Comparison of ENCODE assay signal across 14 cellular contexts in the genomic region with DNA sequence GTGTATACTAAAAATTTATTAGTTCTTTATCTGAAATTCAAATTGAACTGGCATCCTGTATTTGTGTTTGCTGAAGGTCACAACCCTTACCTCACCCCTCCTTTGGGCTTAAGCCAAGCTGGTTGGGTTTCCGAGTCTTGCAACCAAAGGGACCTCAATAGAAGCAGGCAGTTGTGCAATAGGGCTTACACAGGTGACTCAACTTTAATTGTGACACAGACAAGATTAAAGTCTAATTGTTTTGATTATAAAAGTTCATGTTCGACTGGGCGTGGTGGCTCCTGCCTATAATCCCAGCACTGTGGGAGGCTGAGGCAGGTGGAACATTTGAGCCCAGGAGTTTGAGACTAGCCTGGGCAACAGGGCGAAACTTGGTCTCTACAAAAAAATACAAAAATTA.
DNase-seq lines count a peak whose midpoint lies in the region; ATAC-seq, FAIRE-seq and TF ChIP-seq lines count a peak whose summit lies in the region.
"Had no signal": no experiment of that assay in that cellular context is flagged by ENCODE, and none has a peak within 500 bp of the region (broad histone marks: within the 10 kb centered on the region; RNA-seq: fewer than 3 reads in every experiment).

No MANE protein-coding gene starts in this region.

- no peak for FAIRE-seq in bronchial epithelial cell (lab: Jason Lieb, UNC)
- FAIRE-seq: frontal cortex had no signal

- CTCF ChIA-PET in A673 (lab: Charles Lee), result no interaction called here

- DNase-seq in ELR (ENCODE audit: low read depth) (peak; percentile 40), NCI-H69 (lab: John Stamatoyannopoulos, UW) (peak; percentile 43), bronchial epithelial cell (ENCODE audit: low read depth) (peak; percentile 84), mucosa of descending colon (peak in 1 of 3 donors; percentile 51), A673 (ENCODE audit: low spot score) (no peak), NCI-H128 (lab: John Stamatoyannopoulos, UW; ENCODE audit: unreplicated experiment) (no peak)
- DNase-seq: activated CD4-positive, alpha-beta T cell treated with anti-CD3 and anti-CD28 coated beads for 36 hours; activated naive CD8-positive, alpha-beta T cell treated with anti-CD3 and anti-CD28 coated beads, Interleukin-2, amount 50 U/mL, for 24 hours; activated T-cell treated with anti-CD3 and anti-CD28 coated beads, Interleukin-2, amount 50 U/mL, for 1 hour; DMS 273 treated with DMSO at 0.1 percent for 48 hours; Karpas-422 had no signal

- no peak overlapping the region for H3K27ac ChIP-seq in A673 (ENCODE audit: low read depth, low read length, poor library complexity, severe bottlenecking)

- H3K9me3 ChIP-seq in mucosa of descending colon (no peaks in the 10 kb centered on the region), A673 (ENCODE audit: low read depth, low read length, poor library complexity, severe bottlenecking) (no peaks in the 10 kb centered on the region)

- POLR2A ChIA-PET in A673 (lab: Charles Lee; ENCODE audit: low non-redundant PET), result no interaction called here

- BruUV-seq in A673 (replicated peaks; lab: Mats Ljungman, UMichigan), result no TSS peak

- H3K4me3 ChIP-seq in bronchial epithelial cell (ENCODE audit: low read depth, low read length), result no peak overlapping the region
- H3K4me3 ChIP-seq in mucosa of descending colon, result no peak overlapping the region
- H3K4me3 ChIP-seq in A673 (ENCODE audit: low read depth, low read length, poor library complexity, severe bottlenecking), result no peak overlapping the region

- H3K36me3 ChIP-seq in bronchial epithelial cell (ENCODE audit: control insufficient read depth, insufficient read depth, low read length) (peaks cover 4% of the 10 kb centered on the region), mucosa of descending colon (ENCODE audit: low read depth) (no peaks in the 10 kb centered on the region), A673 (ENCODE audit: insufficient read depth, low read length, poor library complexity, severe bottlenecking) (no peaks in the 10 kb centered on the region)

- intact Hi-C loops in mucosa of descending colon (cut with DNase I, micrococcal nuclease) (loop anchor here in 1 of 2 donors (10.0 kb wide), 1 partner anchor 165 kb away; no protein-coding TSS in a partner anchor), A673 (cut with micrococcal nuclease; ENCODE audit: unreplicated experiment) (loop anchor here (10.0 kb wide), 1 partner anchor 165 kb away; a partner anchor contains a TSS)

- H3K4me1 ChIP-seq in mucosa of descending colon (ENCODE audit: low read depth) (peaks cover 7% of the 10 kb centered on the region), A673 (ENCODE audit: insufficient read depth, low read length, poor library complexity, severe bottlenecking) (peaks cover 5% of the 10 kb centered on the region)

- ATAC-seq in mucosa of descending colon, result peak; percentile 88
- no peak for ATAC-seq in GM18909 (IDR thresholded peaks at IDR 0.05; ENCODE audit: poor library complexity, unreplicated experiment)
- no peak for ATAC-seq in GM19351 (IDR thresholded peaks at IDR 0.05; ENCODE audit: unreplicated experiment)
- ATAC-seq: activated CD4-positive, alpha-beta T cell treated with anti-CD3 and anti-CD28 coated beads for 36 hours; activated naive CD8-positive, alpha-beta T cell treated with anti-CD3 and anti-CD28 coated beads, Interleukin-2, amount 50 U/mL, for 24 hours had no signal

- H3K27me3 ChIP-seq in bronchial epithelial cell (ENCODE audit: control insufficient read depth, insufficient read depth, low read length), result no peaks in the 10 kb centered on the region
- no peaks in the 10 kb centered on the region for H3K27me3 ChIP-seq in A673 (replicated peaks; ENCODE audit: insufficient read depth, low read depth, low read length, poor library complexity)

- TF ChIP-seq CTCF in bronchial epithelial cell (IDR thresholded peaks at IDR 0.05; ENCODE audit: insufficient read depth, low read length, severe bottlenecking) (no peak), mucosa of descending colon (IDR thresholded peaks at IDR 0.05) (no peak), A673 (conservative IDR thresholded peaks at IDR 0.05; ENCODE audit: low read depth, low read length) (no peak)

Comparison
In these comparisons a context has a peak if more than half of its experiments do, and no peak if none do; other contexts are left out.
1. DNase-seq: peak in ELR (single experiment), NCI-H69 (single experiment) and bronchial epithelial cell (single experiment); none in A673 (single experiment) and NCI-H128 (single experiment).